In genomic region chr12:101039848-101040531, GRCh38 we compare ENCODE assay signal across 23 cellular contexts.
"Had no signal": no experiment of that assay in that cellular context is flagged by ENCODE, and none has a peak within 500 bp of the region (broad histone marks: within the 10 kb centered on the region; RNA-seq: fewer than 3 reads in every experiment).

No MANE protein-coding gene starts in this region.

- H3K36me3 Mint-ChIP-seq: activated CD4-positive, alpha-beta memory T cell treated with anti-CD3 and anti-CD28 coated beads for 36 hours; activated CD8-positive, alpha-beta memory T cell treated with anti-CD3 and anti-CD28 coated beads, Interleukin-2, amount 10 ng/mL, durations not matched to agents 7 days and 5 days; activated naive CD8-positive, alpha-beta T cell treated with anti-CD3 and anti-CD28 coated beads, Interleukin-2, amount 10 ng/mL, durations not matched to agents 7 days and 5 days; brain; T-cell had no signal

- H3K4me3 ChIP-seq: dorsolateral prefrontal cortex, suprapubic skin, transverse colon, vagina had no signal

- H3K9me3 ChIP-seq: suprapubic skin, transverse colon, vagina had no signal

- H3K27me3 ChIP-seq: dorsolateral prefrontal cortex, suprapubic skin, transverse colon, vagina had no signal

- H3K27ac ChIP-seq: dorsolateral prefrontal cortex, suprapubic skin, transverse colon, vagina had no signal

- H3K4me3 Mint-ChIP-seq: activated B cell treated with CpG ODN at 0.5 μM for 24 hours; activated CD4-positive, alpha-beta memory T cell treated with anti-CD3 and anti-CD28 coated beads for 36 hours; activated CD8-positive, alpha-beta memory T cell treated with anti-CD3 and anti-CD28 coated beads, Interleukin-2, amount 10 ng/mL, durations not matched to agents 7 days and 5 days; activated naive CD8-positive, alpha-beta T cell treated with anti-CD3 and anti-CD28 coated beads, Interleukin-2, amount 10 ng/mL, durations not matched to agents 7 days and 5 days; brain; endodermal cell; nephron progenitor cell; stimulated activated naive CD8-positive, alpha-beta T cell treated with anti-CD3 and anti-CD28 coated beads, Interleukin-15, amount 100 ng/mL, for 72 hours; T-cell had no signal

- H3K4me1 Mint-ChIP-seq: activated B cell treated with CpG ODN at 0.5 μM for 24 hours; activated naive CD8-positive, alpha-beta T cell treated with anti-CD3 and anti-CD28 coated beads, Interleukin-2, amount 10 ng/mL, durations not matched to agents 7 days and 5 days; stimulated activated naive CD8-positive, alpha-beta T cell treated with anti-CD3 and anti-CD28 coated beads, Interleukin-15, amount 100 ng/mL, for 72 hours; T-cell had no signal

- H3K9me3 Mint-ChIP-seq: activated T-helper 2 cell treated with anti-CD3 and anti-CD28 coated beads, Interferon-gamma antibody, Interleukin-2, Interleukin-4, amounts not matched to agents 10 μg/mL and 5 μg/mL and 100 μg/mL, durations not matched to agents 14 hours and 24 hours and 36 hours; endodermal cell; nephron progenitor cell; stimulated activated naive CD8-positive, alpha-beta T cell treated with anti-CD3 and anti-CD28 coated beads, Interleukin-15, amount 100 ng/mL, for 72 hours had no signal

- H3K4me1 ChIP-seq: suprapubic skin, transverse colon had no signal

- H3K27me3 Mint-ChIP-seq: activated B cell treated with CpG ODN at 0.5 μM for 24 hours; activated CD4-positive, alpha-beta memory T cell treated with anti-CD3 and anti-CD28 coated beads for 36 hours; activated CD8-positive, alpha-beta memory T cell treated with anti-CD3 and anti-CD28 coated beads, Interleukin-2, amount 10 ng/mL, durations not matched to agents 7 days and 5 days; activated naive CD8-positive, alpha-beta T cell treated with anti-CD3 and anti-CD28 coated beads, Interleukin-2, amount 10 ng/mL, durations not matched to agents 7 days and 5 days; brain; stimulated activated naive CD8-positive, alpha-beta T cell treated with anti-CD3 and anti-CD28 coated beads, Interleukin-15, amount 100 ng/mL, for 72 hours had no signal

- H3K36me3 ChIP-seq: suprapubic skin, transverse colon, vagina had no signal

- DNase-seq: activated B cell treated with CpG ODN at 0.5 μM for 24 hours; activated CD4-positive, alpha-beta memory T cell treated with anti-CD3 and anti-CD28 coated beads for 36 hours; activated CD4-positive, alpha-beta T cell treated with anti-CD3 and anti-CD28 coated beads for 4 hours; activated CD8-positive, alpha-beta memory T cell treated with anti-CD3 and anti-CD28 coated beads, Interleukin-2, amount 10 ng/mL, durations not matched to agents 7 days and 5 days; activated naive CD4-positive, alpha-beta T cell treated with Interleukin-2 at 50 U/mL for 16 hours; activated naive CD8-positive, alpha-beta T cell treated with anti-CD3 and anti-CD28 coated beads, Interleukin-2, amount 10 ng/mL, durations not matched to agents 7 days and 5 days; amygdala; central memory CD4-positive, alpha-beta T cell; dorsolateral prefrontal cortex; endodermal cell; midbrain; nephron progenitor cell; occipital lobe; right cardiac atrium; stimulated activated CD4-positive, alpha-beta T cell treated with anti-CD3 and anti-CD28 coated beads, Interleukin-2, amount 100 ng/mL, for 48 hours; stimulated activated naive CD8-positive, alpha-beta T cell treated with anti-CD3 and anti-CD28 coated beads, Interleukin-15, amount 100 ng/mL, for 72 hours; T-cell; transverse colon had no signal

- H3K27ac Mint-ChIP-seq: activated B cell treated with CpG ODN at 0.5 μM for 24 hours; activated CD4-positive, alpha-beta memory T cell treated with anti-CD3 and anti-CD28 coated beads for 36 hours; activated CD8-positive, alpha-beta memory T cell treated with anti-CD3 and anti-CD28 coated beads, Interleukin-2, amount 10 ng/mL, durations not matched to agents 7 days and 5 days; activated naive CD8-positive, alpha-beta T cell treated with anti-CD3 and anti-CD28 coated beads, Interleukin-2, amount 10 ng/mL, durations not matched to agents 7 days and 5 days; activated T-helper 2 cell treated with anti-CD3 and anti-CD28 coated beads, Interferon-gamma antibody, Interleukin-2, Interleukin-4, amounts not matched to agents 10 μg/mL and 5 μg/mL and 100 μg/mL, durations not matched to agents 14 hours and 24 hours and 36 hours; endodermal cell; nephron progenitor cell; stimulated activated naive CD8-positive, alpha-beta T cell treated with anti-CD3 and anti-CD28 coated beads, Interleukin-15, amount 100 ng/mL, for 72 hours; T-cell had no signal

- ATAC-seq: activated CD8-positive, alpha-beta memory T cell treated with anti-CD3 and anti-CD28 coated beads, Interleukin-2, amount 10 ng/mL, durations not matched to agents 7 days and 5 days; left lobe of liver; right cardiac atrium; stimulated activated naive CD8-positive, alpha-beta T cell treated with anti-CD3 and anti-CD28 coated beads, Interleukin-15, amount 100 ng/mL, for 72 hours; T-cell had no signal
